23 cellular contexts compared by ENCODE assay signal in the genomic region with DNA sequence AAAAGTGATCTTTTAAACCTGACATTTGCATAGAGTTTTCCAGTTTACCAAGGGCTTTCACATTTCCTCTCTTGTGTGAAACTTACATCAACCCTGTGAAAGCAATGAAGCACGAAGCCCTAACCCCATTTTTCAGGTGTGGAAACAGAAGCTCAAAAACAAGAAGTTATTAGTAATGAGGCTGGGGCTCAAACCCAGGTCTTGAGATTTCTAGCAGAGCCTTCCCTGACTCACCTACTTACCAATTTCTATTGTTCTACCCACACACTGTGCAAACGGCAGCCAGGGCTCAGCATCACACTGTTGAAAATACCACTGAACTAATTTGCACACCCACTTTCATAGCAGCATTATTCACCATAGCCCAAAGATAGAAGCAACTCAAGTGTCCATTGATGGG.
DNase-seq lines count a peak whose midpoint lies in the region; ATAC-seq and TF ChIP-seq lines count a peak whose summit lies in the region.
"Had no signal": no experiment of that assay in that cellular context is flagged by ENCODE, and none has a peak within 500 bp of the region (broad histone marks: within the 10 kb centered on the region; RNA-seq: fewer than 3 reads in every experiment).

No MANE protein-coding gene starts in this region.

- no peak for TF ChIP-seq CTCF in GM13977 (IDR thresholded peaks at IDR 0.05; ENCODE audit: extremely low read depth, insufficient read depth, missing control alignments)

- DNase-seq in GM13977 (ENCODE audit: low spot score) (peak; percentile 39), memory B cell (ENCODE audit: low spot score in 2 of 2) (no peak), NCI-H526 (lab: John Stamatoyannopoulos, UW) (no peak)
- DNase-seq: activated CD8-positive, alpha-beta T cell treated with anti-CD3 and anti-CD28 coated beads, Interleukin-2, amount 10 ng/mL, durations not matched to agents 7 days and 5 days; EL; Kasumi-1; NCI-H1417; NCI-H2029 treated with DMSO at 0.1 percent for 48 hours; NCI-H2227 treated with DMSO at 0.1 percent for 48 hours; NCI-H69; SHP77; stomach; T-helper 2 cell; thyroid gland had no signal

- H3K27me3 Mint-ChIP-seq in memory B cell, result peaks cover 6% of the 10 kb centered on the region

- no peaks in the 10 kb centered on the region for H3K36me3 Mint-ChIP-seq in memory B cell

- no peak overlapping the region for H3K27ac Mint-ChIP-seq in memory B cell
- H3K27ac Mint-ChIP-seq: activated CD8-positive, alpha-beta T cell treated with anti-CD3 and anti-CD28 coated beads, Interleukin-2, amount 10 ng/mL, durations not matched to agents 7 days and 5 days; dendritic cell treated with granulocyte-macrophage colony-stimulating factor and Interleukin-4, amounts not matched to agents 40 ng/mL and 50 ng/mL, for 4 days; nephron had no signal

- ATAC-seq in GM18519 (IDR thresholded peaks at IDR 0.05; ENCODE audit: low FRiP score, unreplicated experiment) (peak; percentile 51), HG02610 (IDR thresholded peaks at IDR 0.05; ENCODE audit: unreplicated experiment) (peak; percentile 73), memory B cell (ENCODE audit: low read depth) (peak; percentile 27), HG02840 (IDR thresholded peaks at IDR 0.05; ENCODE audit: low FRiP score, unreplicated experiment) (no peak), HG02938 (IDR thresholded peaks at IDR 0.05; ENCODE audit: unreplicated experiment) (no peak)
- ATAC-seq: activated CD8-positive, alpha-beta T cell treated with anti-CD3 and anti-CD28 coated beads, Interleukin-2, amount 10 ng/mL, durations not matched to agents 7 days and 5 days; left lobe of liver; Panc1 had no signal

- in situ Hi-C loops in GM13977 (cut with MboI; ENCODE audit: low pct_unique_long_range_greater_than_20kb, low sequenced_read_pairs, unreplicated experiment), result no loop called here

- no peak overlapping the region for H3K4me3 Mint-ChIP-seq in memory B cell
- H3K4me3 Mint-ChIP-seq: activated CD8-positive, alpha-beta T cell treated with anti-CD3 and anti-CD28 coated beads, Interleukin-2, amount 10 ng/mL, durations not matched to agents 7 days and 5 days; central memory CD8-positive, alpha-beta T cell; dendritic cell treated with granulocyte-macrophage colony-stimulating factor and Interleukin-4, amounts not matched to agents 40 ng/mL and 50 ng/mL, for 4 days; nephron had no signal

- H3K4me1 Mint-ChIP-seq in memory B cell, result peaks cover 4% of the 10 kb centered on the region
- H3K4me1 Mint-ChIP-seq: central memory CD8-positive, alpha-beta T cell had no signal

- H3K9me3 Mint-ChIP-seq in memory B cell, result no peaks in the 10 kb centered on the region
- H3K9me3 Mint-ChIP-seq: central memory CD8-positive, alpha-beta T cell; dendritic cell treated with granulocyte-macrophage colony-stimulating factor and Interleukin-4, amounts not matched to agents 40 ng/mL and 50 ng/mL, for 4 days; nephron had no signal

Comparison
In these comparisons a context has a peak if more than half of its experiments do, and no peak if none do; other contexts are left out.
1. ATAC-seq: peak in GM18519 (single experiment), HG02610 (single experiment) and memory B cell (single experiment); none in HG02840 (single experiment) and HG02938 (single experiment).